ENCODE assay signal across 16 cellular contexts in genomic region chr3:196517919-196518318, GRCh38. TPM values are rescaled to one million over a fixed set of nuclear protein-coding genes. Genes with fewer than 3 reads are reported as not detected.
DNase-seq lines count a peak whose midpoint lies in the region; ATAC-seq, FAIRE-seq and TF ChIP-seq lines count a peak whose summit lies in the region.
"Had no signal": no experiment of that assay in that cellular context is flagged by ENCODE, and none has a peak within 500 bp of the region (broad histone marks: within the 10 kb centered on the region; RNA-seq: fewer than 3 reads in every experiment).

No MANE protein-coding gene starts in this region.

- H3K36me3 ChIP-seq in GM12878 (ENCODE audit: control insufficient read depth in 2 of 2, insufficient read depth in 2 of 2, low read length in 1 of 2) = no peaks in the 10 kb centered on the region

- DNase-seq in COLO668 (lab: John Stamatoyannopoulos, UW; ENCODE audit: unreplicated experiment) (peak; percentile 19), HT-29 (ENCODE audit: low spot score) (peak; percentile 64), NCI-H2171 (lab: John Stamatoyannopoulos, UW) (peak; percentile 92), GM12878 (ENCODE audit: low read depth, low spot score) (no peak), putamen (ENCODE audit: low spot score) (no peak), middle frontal gyrus (ENCODE audit: extremely low spot score, low spot score) (no peak)
- DNase-seq: activated CD4-positive, alpha-beta T cell treated with anti-CD3 and anti-CD28 coated beads, Interleukin-2, amount 50 U/mL, for 1 hour; activated T-cell treated with anti-CD3 and anti-CD28 coated beads, Interleukin-2, amount 50 U/mL, for 48 hours; AML-193; cortex of kidney; GOT3; NCI-H187 treated with DMSO at 0.1 percent for 48 hours; T-helper 9 cell had no signal

- SMC1A ChIA-PET in GM12878 (lab: Charles Lee; ENCODE audit: uncharacterized antibody, unreplicated experiment) = interaction anchor here (1.3 to 2.5 kb wide), 8 partner anchors 10 to 516 kb away, joined by 3 to 6 read pairs (median 4); no protein-coding TSS in a partner anchor

- RAD21 ChIA-PET in GM12878 (lab: Charles Lee; ENCODE audit: unreplicated experiment) = interaction anchor here (0.9 to 3.2 kb wide), 5 partner anchors 32 to 265 kb away, joined by 3 to 15 read pairs (median 3); no protein-coding TSS in a partner anchor

- ATAC-seq in GM12878 (no peak), GM18858 (IDR thresholded peaks at IDR 0.05; ENCODE audit: unreplicated experiment) (no peak), HG02759 (IDR thresholded peaks at IDR 0.05; ENCODE audit: unreplicated experiment) (no peak)

- H3K4me2 ChIP-seq in GM12878 (ENCODE audit: control insufficient read depth, insufficient read depth) = no peak overlapping the region

- TF ChIP-seq RAD21 in GM12878 (IDR thresholded peaks at IDR 0.05; ENCODE audit: insufficient read depth, low read depth, low read length) = no peak

- POLR2A ChIA-PET in GM12878 (lab: Charles Lee) = no interaction called here

- no peak for TF ChIP-seq EP300 in GM12878 (IDR thresholded peaks at IDR 0.05; ENCODE audit: borderline replicate concordance in 1 of 2, control insufficient read depth in 1 of 2, low read depth in 2 of 2, low read length in 2 of 2)

- WGBS in GM12878 (ENCODE audit: insufficient coverage, insufficient replicate concordance, low lambda C conversion rate, missing lambda C conversion rate) = 21% methylated on average over 2 of the region's 2 CpGs

- no peaks in the 10 kb centered on the region for H3K27me3 ChIP-seq in GM12878 (replicated peaks in 1 of 2; ENCODE audit: control insufficient read depth in 2 of 2, insufficient read depth in 2 of 2, low read length in 1 of 2)

- no peaks in the 10 kb centered on the region for H4K20me1 ChIP-seq in GM12878 (ENCODE audit: control insufficient read depth, insufficient read depth)

- H2AFZ ChIP-seq in GM12878 (ENCODE audit: control insufficient read depth, low read depth, low read length) = no peak overlapping the region

- peaks cover 38% of the 10 kb centered on the region for H3K9me3 ChIP-seq in GM12878 (replicated peaks; ENCODE audit: control insufficient read depth, insufficient read depth, low read length)

- no peak for TF ChIP-seq CTCF in GM12878 (IDR thresholded peaks at IDR 0.05 in 2 of 3, conservative IDR thresholded peaks at IDR 0.05 in 1 of 3; ENCODE audit: control insufficient read depth in 2 of 3, extremely low read depth in 1 of 3, insufficient read depth in 1 of 3, low read depth in 3 of 3, low read length in 3 of 3)

- no peak for FAIRE-seq in GM12878 (lab: Jason Lieb, UNC)

- CTCF ChIA-PET in GM12878 (lab: Yijun Ruan, JAX) = interaction anchor here (0.8 to 2.8 kb wide), 14 partner anchors 7 to 495 kb away, joined by 3 to 13 read pairs (median 3); no protein-coding TSS in a partner anchor

- no TSS peak for BruUV-seq in GM12878 (replicated peaks; lab: Mats Ljungman, UMichigan)

- TF ChIP-seq POLR2A in GM12878 (IDR thresholded peaks at IDR 0.05; ENCODE audit: low read depth, low read length) = no peak

- in situ Hi-C loops in GM12878 (cut with MboI) = no loop called here

- H3K79me2 ChIP-seq in GM12878 (ENCODE audit: control insufficient read depth, insufficient read depth, low read length) = no peaks in the 10 kb centered on the region

- H3K4me3 ChIP-seq in GM12878 = no peak overlapping the region

- no peak overlapping the region for H3K9ac ChIP-seq in GM12878 (ENCODE audit: control insufficient read depth, insufficient read depth, low read length)

- intact Hi-C loops in GM12878 (cut with micrococcal nuclease; ENCODE audit: unreplicated experiment) = no loop called here

- H3K27ac ChIP-seq in GM12878 (ENCODE audit: control insufficient read depth, insufficient read depth) = no peak overlapping the region

- no peaks in the 10 kb centered on the region for H3K4me1 ChIP-seq in GM12878 (ENCODE audit: control insufficient read depth, insufficient read depth, low read length)

TF ChIP-seq in GM12878, 131 proteins besides CTCF, POLR2A, EP300 and RAD21:
- TF ChIP-seq ZNF217 (IDR thresholded peaks at IDR 0.05) (no peak), SRF (IDR thresholded peaks at IDR 0.05; ENCODE audit: low read depth in 2 of 2, low read length in 2 of 2) (peak; percentile 52 to 81; a peak in 3 of 4 replicates)

RNA-seq across cellular contexts. Expression of gene SMCO1, which starts 2.8 kb away (rescaled TPM):
- not detected in 2 replicates for total RNA-seq in HT-29 (2014; rRNA removed; shearing (Covaris generic))
- not detected in 2 replicates for total RNA-seq in GM12878 (2013; cell fraction: nucleolus; rRNA removed)
- total RNA-seq in GM12878 (2014; rRNA removed) (not detected in 2 replicates), GM12878 (2014; rRNA removed; fragmentation: Illumina TruSeq; extraction: Trizol) (not detected in 2 replicates), GM12878 (2021) (not detected in 2 replicates)
- not detected for polyA plus RNA-seq in GM12878 (2011; ENCODE audit: low read depth)
- polyA plus RNA-seq in GM12878 (2011; rRNA removed) (not detected in 2 replicates), GM12878 (2014; fragmentation: Illumina TruSeq; extraction: Trizol) (not detected in 2 replicates), GM12878 (2014; fragmentation: Nextera tagmentation; extraction: Ambion mirVana) (under 1 TPM in 1 of 2 experiments, not detected in 1; 0.05 TPM), GM12878 (2014; rRNA removed) (not detected in 2 replicates), GM12878 (2016; fragmentation: Nextera tagmentation; extraction: Ambion mirVana) (not detected)
- not detected in 2 replicates for polyA plus RNA-seq in GM12878 (2011; cell fraction: cytosol; rRNA removed)
- not detected in 2 replicates for polyA plus RNA-seq in GM12878 (2011; cell fraction: nucleus; rRNA removed)
- not detected in 2 replicates for polyA plus RNA-seq in GM12878 (2012)
- not detected in 2 replicates for polyA minus RNA-seq in GM12878 (2011; rRNA and poly(A)+ RNA removed)
- polyA minus RNA-seq in GM12878 (2011; cell fraction: cytosol; rRNA and poly(A)+ RNA removed) = not detected in 2 replicates
- not detected in 2 replicates for polyA minus RNA-seq in GM12878 (2011; cell fraction: nucleus; rRNA and poly(A)+ RNA removed)
- total RNA-seq: fibroblast of lung had no signal
- polyA plus RNA-seq: fibroblast of lung had no signal

RNA-seq across cellular contexts. Expression of gene RNF168, which starts 14.4 kb away (rescaled TPM):
- total RNA-seq in HT-29 (2014; rRNA removed; shearing (Covaris generic)) = 19.4 and 19.5 TPM in 2 replicates
- total RNA-seq in GM12878 (2013; cell fraction: nucleolus; rRNA removed) = 143 and 148 TPM in 2 replicates
- 28.5 and 32.1 TPM in 2 replicates for total RNA-seq in GM12878 (2014; rRNA removed)
- total RNA-seq in GM12878 (2014; rRNA removed; fragmentation: Illumina TruSeq; extraction: Trizol) = 43.4 and 43.9 TPM in 2 replicates
- 47.5 and 47.7 TPM in 2 replicates for total RNA-seq in GM12878 (2021)
- polyA plus RNA-seq in GM12878 (2011; ENCODE audit: low read depth) = 31.2 TPM
- 12.7 and 12.8 TPM in 2 replicates for polyA plus RNA-seq in GM12878 (2011; rRNA removed)
- 11.6 and 14.8 TPM in 2 replicates for polyA plus RNA-seq in GM12878 (2011; cell fraction: cytosol; rRNA removed)
- 10.8 and 13.5 TPM in 2 replicates for polyA plus RNA-seq in GM12878 (2011; cell fraction: nucleus; rRNA removed)
- polyA plus RNA-seq in GM12878 (2012) = 32.3 and 35.3 TPM in 2 replicates
- 21.0 and 23.7 TPM in 2 replicates for polyA plus RNA-seq in GM12878 (2014; fragmentation: Illumina TruSeq; extraction: Trizol)
- polyA plus RNA-seq in GM12878 (2014; fragmentation: Nextera tagmentation; extraction: Ambion mirVana) = 10 to 100 TPM; 17.5 to 18.4 TPM
- 12.8 and 14.2 TPM in 2 replicates for polyA plus RNA-seq in GM12878 (2014; rRNA removed)
- polyA plus RNA-seq in GM12878 (2016; fragmentation: Nextera tagmentation; extraction: Ambion mirVana) = 10 to 100 TPM; 37.0 to 46.9 TPM
- 59.8 and 71.2 TPM in 2 replicates for polyA minus RNA-seq in GM12878 (2011; rRNA and poly(A)+ RNA removed)
- polyA minus RNA-seq in GM12878 (2011; cell fraction: cytosol; rRNA and poly(A)+ RNA removed) = 23.8 and 28.9 TPM in 2 replicates
- polyA minus RNA-seq in GM12878 (2011; cell fraction: nucleus; rRNA and poly(A)+ RNA removed) = 27.4 and 38.8 TPM in 2 replicates

RNA-seq across cellular contexts. Expression of gene WDR53, which starts 50.4 kb away (rescaled TPM):
- total RNA-seq in HT-29 (2014; rRNA removed; shearing (Covaris generic)) = 4.2 and 5.3 TPM in 2 replicates
- total RNA-seq in GM12878 (2013; cell fraction: nucleolus; rRNA removed) = 6.2 and 6.4 TPM in 2 replicates
- 8.9 and 10.4 TPM in 2 replicates for total RNA-seq in GM12878 (2014; rRNA removed)
- total RNA-seq in GM12878 (2014; rRNA removed; fragmentation: Illumina TruSeq; extraction: Trizol) = 14.5 and 15.8 TPM in 2 replicates
- 11.5 and 16.0 TPM in 2 replicates for total RNA-seq in GM12878 (2021)
- 9.7 TPM for polyA plus RNA-seq in GM12878 (2011; ENCODE audit: low read depth)
- polyA plus RNA-seq in GM12878 (2011; rRNA removed) = 7.7 and 14.0 TPM in 2 replicates
- polyA plus RNA-seq in GM12878 (2011; cell fraction: cytosol; rRNA removed) = 5.0 and 5.5 TPM in 2 replicates
- polyA plus RNA-seq in GM12878 (2011; cell fraction: nucleus; rRNA removed) = 4.1 and 6.7 TPM in 2 replicates
- 7.8 and 11.0 TPM in 2 replicates for polyA plus RNA-seq in GM12878 (2012)
- polyA plus RNA-seq in GM12878 (2014; fragmentation: Illumina TruSeq; extraction: Trizol) = 16.9 and 26.7 TPM in 2 replicates
- 10 to 100 TPM; 17.4 to 18.4 TPM for polyA plus RNA-seq in GM12878 (2014; fragmentation: Nextera tagmentation; extraction: Ambion mirVana)
- 12.7 and 14.2 TPM in 2 replicates for polyA plus RNA-seq in GM12878 (2014; rRNA removed)
- 10 to 100 TPM; 18.9 to 20.3 TPM for polyA plus RNA-seq in GM12878 (2016; fragmentation: Nextera tagmentation; extraction: Ambion mirVana)
- polyA minus RNA-seq in GM12878 (2011; rRNA and poly(A)+ RNA removed) = 5.7 and 7.4 TPM in 2 replicates
- polyA minus RNA-seq in GM12878 (2011; cell fraction: cytosol; rRNA and poly(A)+ RNA removed) = 1.6 and 3.1 TPM in 2 replicates
- polyA minus RNA-seq in GM12878 (2011; cell fraction: nucleus; rRNA and poly(A)+ RNA removed) = 1.8 and 1.9 TPM in 2 replicates

RNA-seq across cellular contexts. Expression of gene FBXO45, which starts 50.5 kb away (rescaled TPM):
- 10.6 and 12.7 TPM in 2 replicates for total RNA-seq in HT-29 (2014; rRNA removed; shearing (Covaris generic))
- total RNA-seq in GM12878 (2013; cell fraction: nucleolus; rRNA removed) = 10.8 and 11.8 TPM in 2 replicates
- 12.6 and 16.1 TPM in 2 replicates for total RNA-seq in GM12878 (2014; rRNA removed)
- total RNA-seq in GM12878 (2014; rRNA removed; fragmentation: Illumina TruSeq; extraction: Trizol) = 17.3 and 17.5 TPM in 2 replicates
- total RNA-seq in GM12878 (2021) = 14.5 and 15.0 TPM in 2 replicates
- polyA plus RNA-seq in GM12878 (2011; ENCODE audit: low read depth) = 6.1 TPM
- polyA plus RNA-seq in GM12878 (2011; rRNA removed) = 16.0 and 25.2 TPM in 2 replicates
- 4.5 and 5.1 TPM in 2 replicates for polyA plus RNA-seq in GM12878 (2011; cell fraction: cytosol; rRNA removed)
- polyA plus RNA-seq in GM12878 (2011; cell fraction: nucleus; rRNA removed) = 2.9 and 3.8 TPM in 2 replicates
- 8.4 and 8.9 TPM in 2 replicates for polyA plus RNA-seq in GM12878 (2012)
- polyA plus RNA-seq in GM12878 (2014; fragmentation: Illumina TruSeq; extraction: Trizol) = 16.6 and 19.8 TPM in 2 replicates
- polyA plus RNA-seq in GM12878 (2014; fragmentation: Nextera tagmentation; extraction: Ambion mirVana) = 10 to 100 TPM in 1 of 2 experiments, 1 to 10 TPM in 1; 7.5 to 10.0 TPM
- polyA plus RNA-seq in GM12878 (2014; rRNA removed) = 9.3 and 11.0 TPM in 2 replicates
- 1 to 10 TPM; 4.0 TPM for polyA plus RNA-seq in GM12878 (2016; fragmentation: Nextera tagmentation; extraction: Ambion mirVana)
- 7.7 and 8.3 TPM in 2 replicates for polyA minus RNA-seq in GM12878 (2011; rRNA and poly(A)+ RNA removed)
- polyA minus RNA-seq in GM12878 (2011; cell fraction: cytosol; rRNA and poly(A)+ RNA removed) = 3.6 and 4.4 TPM in 2 replicates
- polyA minus RNA-seq in GM12878 (2011; cell fraction: nucleus; rRNA and poly(A)+ RNA removed) = 1.2 and 2.4 TPM in 2 replicates

Comparison
In these comparisons a context has a peak if more than half of its experiments do, and no peak if none do; other contexts are left out.
1. DNase-seq: peak in COLO668 (single experiment), HT-29 (single experiment) and NCI-H2171 (single experiment); none in GM12878 (single experiment), putamen (single experiment) and middle frontal gyrus (single experiment).